Comparison of ENCODE assay signal across 1 cellular context in the genomic region with DNA sequence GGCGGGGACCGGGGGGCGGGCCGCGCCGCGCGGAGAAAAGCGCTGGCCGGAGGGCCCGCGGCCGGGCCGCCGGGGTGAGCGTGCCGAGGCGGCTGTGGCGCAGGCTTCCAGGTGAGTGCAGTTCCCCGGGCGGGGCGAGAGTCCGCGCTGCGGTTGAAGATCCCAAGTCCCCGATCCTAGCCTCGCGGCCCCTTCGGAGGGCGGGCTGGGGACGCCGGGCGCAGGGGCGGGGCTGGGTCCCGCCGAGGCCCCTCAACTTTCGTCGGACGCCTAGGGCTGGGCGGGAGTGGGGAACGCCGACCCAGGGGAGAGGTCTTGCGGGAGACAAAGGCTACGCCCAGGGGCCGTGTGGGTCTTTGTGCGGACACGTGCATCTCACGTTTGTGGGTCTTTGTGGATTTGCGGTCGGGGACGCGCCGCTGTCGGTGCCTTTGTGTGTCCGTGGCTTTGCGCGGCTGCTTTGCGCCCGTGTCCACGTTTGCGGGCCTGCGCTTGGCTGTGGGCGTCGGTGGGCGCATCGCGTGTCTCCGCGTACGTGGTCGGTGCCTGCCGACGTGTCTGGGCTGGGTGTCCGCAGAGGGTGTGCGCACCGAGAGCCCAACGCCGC.
TF ChIP-seq lines count a peak whose summit lies in the region.

A gene with protein sequence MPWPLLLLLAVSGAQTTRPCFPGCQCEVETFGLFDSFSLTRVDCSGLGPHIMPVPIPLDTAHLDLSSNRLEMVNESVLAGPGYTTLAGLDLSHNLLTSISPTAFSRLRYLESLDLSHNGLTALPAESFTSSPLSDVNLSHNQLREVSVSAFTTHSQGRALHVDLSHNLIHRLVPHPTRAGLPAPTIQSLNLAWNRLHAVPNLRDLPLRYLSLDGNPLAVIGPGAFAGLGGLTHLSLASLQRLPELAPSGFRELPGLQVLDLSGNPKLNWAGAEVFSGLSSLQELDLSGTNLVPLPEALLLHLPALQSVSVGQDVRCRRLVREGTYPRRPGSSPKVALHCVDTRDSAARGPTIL (plus strand): TSS at position 63 of the 607 bp plus-strand sequence. CDS start 12,261 bp downstream, outside the sequence.

TF ChIP-seq in HepG2, 621 proteins besides CTCF, POLR2A, EP300 and RAD21 (continued from another document and continues in another):
- TF ChIP-seq, protein P1, sequence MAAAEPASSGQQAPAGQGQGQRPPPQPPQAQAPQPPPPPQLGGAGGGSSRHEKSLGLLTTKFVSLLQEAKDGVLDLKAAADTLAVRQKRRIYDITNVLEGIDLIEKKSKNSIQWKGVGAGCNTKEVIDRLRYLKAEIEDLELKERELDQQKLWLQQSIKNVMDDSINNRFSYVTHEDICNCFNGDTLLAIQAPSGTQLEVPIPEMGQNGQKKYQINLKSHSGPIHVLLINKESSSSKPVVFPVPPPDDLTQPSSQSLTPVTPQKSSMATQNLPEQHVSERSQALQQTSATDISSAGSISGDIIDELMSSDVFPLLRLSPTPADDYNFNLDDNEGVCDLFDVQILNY (CRISPR knock-in tag; conservative IDR thresholded peaks at IDR 0.05): no peak; the same call in 1 of the 2 replicates
- TF ChIP-seq NRL (CRISPR knock-in tag; IDR thresholded peaks at IDR 0.05; ENCODE audit: borderline replicate concordance): no peak; the same call in 1 of the 2 replicates
- TF ChIP-seq, protein P2, sequence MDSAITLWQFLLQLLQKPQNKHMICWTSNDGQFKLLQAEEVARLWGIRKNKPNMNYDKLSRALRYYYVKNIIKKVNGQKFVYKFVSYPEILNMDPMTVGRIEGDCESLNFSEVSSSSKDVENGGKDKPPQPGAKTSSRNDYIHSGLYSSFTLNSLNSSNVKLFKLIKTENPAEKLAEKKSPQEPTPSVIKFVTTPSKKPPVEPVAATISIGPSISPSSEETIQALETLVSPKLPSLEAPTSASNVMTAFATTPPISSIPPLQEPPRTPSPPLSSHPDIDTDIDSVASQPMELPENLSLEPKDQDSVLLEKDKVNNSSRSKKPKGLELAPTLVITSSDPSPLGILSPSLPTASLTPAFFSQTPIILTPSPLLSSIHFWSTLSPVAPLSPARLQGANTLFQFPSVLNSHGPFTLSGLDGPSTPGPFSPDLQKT (CRISPR knock-in tag; IDR thresholded peaks at IDR 0.05; ENCODE audit: borderline replicate concordance): no peak
- no peak for TF ChIP-seq ZNF709 (CRISPR knock-in tag; IDR thresholded peaks at IDR 0.05)
- TF ChIP-seq JDP2 (CRISPR knock-in tag; IDR thresholded peaks at IDR 0.05; ENCODE audit: borderline replicate concordance): no peak
- no peak for TF ChIP-seq SMC3 (IDR thresholded peaks at IDR 0.05; ENCODE audit: low read length)
- TF ChIP-seq BHLHE40 (IDR thresholded peaks at IDR 0.05; ENCODE audit: low read length): peak; percentile 83
- peak; percentile 64; the same call in 1 of the 2 replicates for TF ChIP-seq HOXD1 (CRISPR knock-in tag; IDR thresholded peaks at IDR 0.05)
- TF ChIP-seq MYNN (CRISPR knock-in tag; IDR thresholded peaks at IDR 0.05; ENCODE audit: low read depth): no peak
- TF ChIP-seq ZNF230 (CRISPR knock-in tag; IDR thresholded peaks at IDR 0.05): no peak
- no peak; the same call in 1 of the 2 replicates for TF ChIP-seq ZNF749 (CRISPR knock-in tag; IDR thresholded peaks at IDR 0.05; ENCODE audit: borderline replicate concordance)
- TF ChIP-seq ZNF253 (CRISPR knock-in tag; IDR thresholded peaks at IDR 0.05; ENCODE audit: borderline replicate concordance): no peak
- TF ChIP-seq U2AF2 (IDR thresholded peaks at IDR 0.05; ENCODE audit: low read depth, low read length): no peak
- no peak for TF ChIP-seq RELA (CRISPR knock-in tag; IDR thresholded peaks at IDR 0.05)
- TF ChIP-seq NKX3-1 (CRISPR knock-in tag; IDR thresholded peaks at IDR 0.05): no peak
- TF ChIP-seq, protein P3, sequence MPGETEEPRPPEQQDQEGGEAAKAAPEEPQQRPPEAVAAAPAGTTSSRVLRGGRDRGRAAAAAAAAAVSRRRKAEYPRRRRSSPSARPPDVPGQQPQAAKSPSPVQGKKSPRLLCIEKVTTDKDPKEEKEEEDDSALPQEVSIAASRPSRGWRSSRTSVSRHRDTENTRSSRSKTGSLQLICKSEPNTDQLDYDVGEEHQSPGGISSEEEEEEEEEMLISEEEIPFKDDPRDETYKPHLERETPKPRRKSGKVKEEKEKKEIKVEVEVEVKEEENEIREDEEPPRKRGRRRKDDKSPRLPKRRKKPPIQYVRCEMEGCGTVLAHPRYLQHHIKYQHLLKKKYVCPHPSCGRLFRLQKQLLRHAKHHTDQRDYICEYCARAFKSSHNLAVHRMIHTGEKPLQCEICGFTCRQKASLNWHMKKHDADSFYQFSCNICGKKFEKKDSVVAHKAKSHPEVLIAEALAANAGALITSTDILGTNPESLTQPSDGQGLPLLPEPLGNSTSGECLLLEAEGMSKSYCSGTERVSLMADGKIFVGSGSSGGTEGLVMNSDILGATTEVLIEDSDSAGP (CRISPR knock-in tag; IDR thresholded peaks at IDR 0.05; ENCODE audit: borderline replicate concordance): no peak; the same call in 1 of the 2 replicates
- no peak for TF ChIP-seq NR2F1 (CRISPR knock-in tag; IDR thresholded peaks at IDR 0.05)
- no peak for TF ChIP-seq ZFAT (CRISPR knock-in tag; conservative IDR thresholded peaks at IDR 0.05)
- TF ChIP-seq GATA4 (IDR thresholded peaks at IDR 0.05; ENCODE audit: borderline replicate concordance, low read depth): no peak
- no peak for TF ChIP-seq ZSCAN31 (CRISPR knock-in tag; IDR thresholded peaks at IDR 0.05; ENCODE audit: low read depth)
- no peak for TF ChIP-seq SMARCC2 (IDR thresholded peaks at IDR 0.05)
- TF ChIP-seq ZNF282 (IDR thresholded peaks at IDR 0.05; ENCODE audit: partially characterized antibody): no peak
- no peak for TF ChIP-seq ZNF572 (CRISPR knock-in tag; IDR thresholded peaks at IDR 0.05)
- TF ChIP-seq ZBTB20 (CRISPR knock-in tag; IDR thresholded peaks at IDR 0.05; ENCODE audit: borderline replicate concordance, low read depth): no peak
- peak; percentile 75 for TF ChIP-seq ASH2L (IDR thresholded peaks at IDR 0.05; ENCODE audit: insufficient read length, low read depth, low read length)
- TF ChIP-seq, protein P4, sequence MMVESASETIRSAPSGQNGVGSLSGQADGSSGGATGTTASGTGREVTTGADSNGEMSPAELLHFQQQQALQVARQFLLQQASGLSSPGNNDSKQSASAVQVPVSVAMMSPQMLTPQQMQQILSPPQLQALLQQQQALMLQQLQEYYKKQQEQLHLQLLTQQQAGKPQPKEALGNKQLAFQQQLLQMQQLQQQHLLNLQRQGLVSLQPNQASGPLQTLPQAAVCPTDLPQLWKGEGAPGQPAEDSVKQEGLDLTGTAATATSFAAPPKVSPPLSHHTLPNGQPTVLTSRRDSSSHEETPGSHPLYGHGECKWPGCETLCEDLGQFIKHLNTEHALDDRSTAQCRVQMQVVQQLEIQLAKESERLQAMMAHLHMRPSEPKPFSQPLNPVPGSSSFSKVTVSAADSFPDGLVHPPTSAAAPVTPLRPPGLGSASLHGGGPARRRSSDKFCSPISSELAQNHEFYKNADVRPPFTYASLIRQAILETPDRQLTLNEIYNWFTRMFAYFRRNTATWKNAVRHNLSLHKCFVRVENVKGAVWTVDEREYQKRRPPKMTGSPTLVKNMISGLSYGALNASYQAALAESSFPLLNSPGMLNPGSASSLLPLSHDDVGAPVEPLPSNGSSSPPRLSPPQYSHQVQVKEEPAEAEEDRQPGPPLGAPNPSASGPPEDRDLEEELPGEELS (CRISPR knock-in tag; IDR thresholded peaks at IDR 0.05): no peak
- TF ChIP-seq, protein P5, sequence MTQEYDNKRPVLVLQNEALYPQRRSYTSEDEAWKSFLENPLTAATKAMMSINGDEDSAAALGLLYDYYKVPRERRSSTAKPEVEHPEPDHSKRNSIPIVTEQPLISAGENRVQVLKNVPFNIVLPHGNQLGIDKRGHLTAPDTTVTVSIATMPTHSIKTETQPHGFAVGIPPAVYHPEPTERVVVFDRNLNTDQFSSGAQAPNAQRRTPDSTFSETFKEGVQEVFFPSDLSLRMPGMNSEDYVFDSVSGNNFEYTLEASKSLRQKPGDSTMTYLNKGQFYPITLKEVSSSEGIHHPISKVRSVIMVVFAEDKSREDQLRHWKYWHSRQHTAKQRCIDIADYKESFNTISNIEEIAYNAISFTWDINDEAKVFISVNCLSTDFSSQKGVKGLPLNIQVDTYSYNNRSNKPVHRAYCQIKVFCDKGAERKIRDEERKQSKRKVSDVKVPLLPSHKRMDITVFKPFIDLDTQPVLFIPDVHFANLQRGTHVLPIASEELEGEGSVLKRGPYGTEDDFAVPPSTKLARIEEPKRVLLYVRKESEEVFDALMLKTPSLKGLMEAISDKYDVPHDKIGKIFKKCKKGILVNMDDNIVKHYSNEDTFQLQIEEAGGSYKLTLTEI (CRISPR knock-in tag; conservative IDR thresholded peaks at IDR 0.05): no peak
- TF ChIP-seq, protein P6, sequence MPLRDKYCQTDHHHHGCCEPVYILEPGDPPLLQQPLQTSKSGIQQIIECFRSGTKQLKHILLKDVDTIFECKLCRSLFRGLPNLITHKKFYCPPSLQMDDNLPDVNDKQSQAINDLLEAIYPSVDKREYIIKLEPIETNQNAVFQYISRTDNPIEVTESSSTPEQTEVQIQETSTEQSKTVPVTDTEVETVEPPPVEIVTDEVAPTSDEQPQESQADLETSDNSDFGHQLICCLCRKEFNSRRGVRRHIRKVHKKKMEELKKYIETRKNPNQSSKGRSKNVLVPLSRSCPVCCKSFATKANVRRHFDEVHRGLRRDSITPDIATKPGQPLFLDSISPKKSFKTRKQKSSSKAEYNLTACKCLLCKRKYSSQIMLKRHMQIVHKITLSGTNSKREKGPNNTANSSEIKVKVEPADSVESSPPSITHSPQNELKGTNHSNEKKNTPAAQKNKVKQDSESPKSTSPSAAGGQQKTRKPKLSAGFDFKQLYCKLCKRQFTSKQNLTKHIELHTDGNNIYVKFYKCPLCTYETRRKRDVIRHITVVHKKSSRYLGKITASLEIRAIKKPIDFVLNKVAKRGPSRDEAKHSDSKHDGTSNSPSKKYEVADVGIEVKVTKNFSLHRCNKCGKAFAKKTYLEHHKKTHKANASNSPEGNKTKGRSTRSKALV (CRISPR knock-in tag; IDR thresholded peaks at IDR 0.05): no peak
- 0 out of 2 replicates have a peak, but pooled peaks have one; percentile 23 for TF ChIP-seq ZNF256 (CRISPR knock-in tag; conservative IDR thresholded peaks at IDR 0.05)
- no peak for TF ChIP-seq PAF1 (CRISPR knock-in tag; IDR thresholded peaks at IDR 0.05)
- no peak for TF ChIP-seq ZMYM2 (CRISPR knock-in tag; IDR thresholded peaks at IDR 0.05)
- no peak for TF ChIP-seq KLF13 (CRISPR knock-in tag; IDR thresholded peaks at IDR 0.05)
- TF ChIP-seq RFX1 (IDR thresholded peaks at IDR 0.05): no peak
- no peak for TF ChIP-seq HOXA5 (CRISPR knock-in tag; IDR thresholded peaks at IDR 0.05)
- no peak for TF ChIP-seq REPIN1 (CRISPR knock-in tag; IDR thresholded peaks at IDR 0.05; ENCODE audit: borderline replicate concordance, low read depth)
- TF ChIP-seq, protein P7, sequence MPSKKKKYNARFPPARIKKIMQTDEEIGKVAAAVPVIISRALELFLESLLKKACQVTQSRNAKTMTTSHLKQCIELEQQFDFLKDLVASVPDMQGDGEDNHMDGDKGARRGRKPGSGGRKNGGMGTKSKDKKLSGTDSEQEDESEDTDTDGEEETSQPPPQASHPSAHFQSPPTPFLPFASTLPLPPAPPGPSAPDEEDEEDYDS (CRISPR knock-in tag; IDR thresholded peaks at IDR 0.05): no peak
- TF ChIP-seq DNMT3B (CRISPR knock-in tag; conservative IDR thresholded peaks at IDR 0.05): no peak
- TF ChIP-seq FOXA1 (IDR thresholded peaks at IDR 0.05): no peak
- no peak for TF ChIP-seq FOXA1 (CRISPR knock-in tag; IDR thresholded peaks at IDR 0.05)
- TF ChIP-seq, protein P8, sequence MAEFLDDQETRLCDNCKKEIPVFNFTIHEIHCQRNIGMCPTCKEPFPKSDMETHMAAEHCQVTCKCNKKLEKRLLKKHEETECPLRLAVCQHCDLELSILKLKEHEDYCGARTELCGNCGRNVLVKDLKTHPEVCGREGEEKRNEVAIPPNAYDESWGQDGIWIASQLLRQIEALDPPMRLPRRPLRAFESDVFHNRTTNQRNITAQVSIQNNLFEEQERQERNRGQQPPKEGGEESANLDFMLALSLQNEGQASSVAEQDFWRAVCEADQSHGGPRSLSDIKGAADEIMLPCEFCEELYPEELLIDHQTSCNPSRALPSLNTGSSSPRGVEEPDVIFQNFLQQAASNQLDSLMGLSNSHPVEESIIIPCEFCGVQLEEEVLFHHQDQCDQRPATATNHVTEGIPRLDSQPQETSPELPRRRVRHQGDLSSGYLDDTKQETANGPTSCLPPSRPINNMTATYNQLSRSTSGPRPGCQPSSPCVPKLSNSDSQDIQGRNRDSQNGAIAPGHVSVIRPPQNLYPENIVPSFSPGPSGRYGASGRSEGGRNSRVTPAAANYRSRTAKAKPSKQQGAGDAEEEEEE (CRISPR knock-in tag; IDR thresholded peaks at IDR 0.05; ENCODE audit: borderline replicate concordance): no peak
- TF ChIP-seq, protein P9, sequence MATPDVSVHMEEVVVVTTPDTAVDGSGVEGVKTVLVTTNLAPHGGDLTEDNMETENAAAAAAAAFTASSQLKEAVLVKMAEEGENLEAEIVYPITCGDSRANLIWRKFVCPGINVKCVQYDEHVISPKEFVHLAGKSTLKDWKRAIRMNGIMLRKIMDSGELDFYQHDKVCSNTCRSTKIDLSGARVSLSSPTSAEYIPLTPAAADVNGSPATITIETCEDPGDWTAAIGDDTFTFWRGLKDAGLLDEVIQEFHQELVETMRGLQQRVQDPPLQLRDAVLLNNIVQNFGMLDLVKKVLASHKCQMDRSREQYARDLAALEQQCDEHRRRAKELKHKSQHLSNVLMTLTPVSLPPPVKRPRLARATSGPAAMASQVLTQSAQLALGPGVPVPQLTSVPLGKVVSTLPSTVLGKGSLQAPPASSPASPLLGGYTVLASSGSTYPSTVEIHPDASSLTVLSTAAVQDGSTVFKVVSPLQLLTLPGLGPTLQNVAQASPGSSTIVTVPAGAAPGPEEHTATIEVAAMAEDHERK (CRISPR knock-in tag; IDR thresholded peaks at IDR 0.05; ENCODE audit: low read depth): no peak
- no peak for TF ChIP-seq ZNF761 (CRISPR knock-in tag; conservative IDR thresholded peaks at IDR 0.05)
- TF ChIP-seq, protein P10, sequence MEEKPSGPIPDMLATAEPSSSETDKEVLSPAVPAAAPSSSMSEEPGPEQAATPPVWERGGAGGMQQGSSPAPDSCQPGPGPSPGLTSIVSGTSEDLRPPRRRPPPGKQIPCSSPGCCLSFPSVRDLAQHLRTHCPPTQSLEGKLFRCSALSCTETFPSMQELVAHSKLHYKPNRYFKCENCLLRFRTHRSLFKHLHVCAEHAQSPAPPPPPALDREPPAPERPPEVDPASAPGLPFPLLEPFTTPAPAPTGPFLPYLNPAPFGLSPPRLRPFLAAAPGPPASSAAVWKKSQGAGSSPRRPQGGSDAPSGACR (CRISPR knock-in tag; IDR thresholded peaks at IDR 0.05): peak; percentile 67; the same call in 1 of the 2 replicates
- TF ChIP-seq SETDB1 (CRISPR knock-in tag; IDR thresholded peaks at IDR 0.05; ENCODE audit: borderline replicate concordance): no peak
- TF ChIP-seq, protein P11, sequence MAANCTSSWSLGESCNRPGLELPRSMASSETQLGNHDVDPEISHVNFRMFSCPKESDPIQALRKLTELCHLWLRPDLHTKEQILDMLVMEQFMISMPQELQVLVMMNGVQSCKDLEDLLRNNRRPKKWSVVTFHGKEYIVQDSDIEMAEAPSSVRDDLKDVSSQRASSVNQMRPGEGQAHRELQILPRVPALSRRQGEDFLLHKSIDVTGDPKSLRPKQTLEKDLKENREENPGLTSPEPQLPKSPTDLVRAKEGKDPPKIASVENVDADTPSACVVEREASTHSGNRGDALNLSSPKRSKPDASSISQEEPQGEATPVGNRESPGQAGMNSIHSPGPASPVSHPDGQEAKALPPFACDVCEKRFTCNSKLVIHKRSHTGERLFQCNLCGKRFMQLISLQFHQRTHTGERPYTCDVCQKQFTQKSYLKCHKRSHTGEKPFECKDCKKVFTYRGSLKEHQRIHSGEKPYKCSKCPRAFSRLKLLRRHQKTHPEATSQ (CRISPR knock-in tag; IDR thresholded peaks at IDR 0.05; ENCODE audit: borderline replicate concordance): no peak
- no peak for TF ChIP-seq ZNF75D (CRISPR knock-in tag; IDR thresholded peaks at IDR 0.05; ENCODE audit: borderline replicate concordance)
- TF ChIP-seq SATB2 (CRISPR knock-in tag; IDR thresholded peaks at IDR 0.05): no peak
- no peak for TF ChIP-seq TCF7L2 (IDR thresholded peaks at IDR 0.05; ENCODE audit: low read depth, low read length)
